In the genomic region with DNA sequence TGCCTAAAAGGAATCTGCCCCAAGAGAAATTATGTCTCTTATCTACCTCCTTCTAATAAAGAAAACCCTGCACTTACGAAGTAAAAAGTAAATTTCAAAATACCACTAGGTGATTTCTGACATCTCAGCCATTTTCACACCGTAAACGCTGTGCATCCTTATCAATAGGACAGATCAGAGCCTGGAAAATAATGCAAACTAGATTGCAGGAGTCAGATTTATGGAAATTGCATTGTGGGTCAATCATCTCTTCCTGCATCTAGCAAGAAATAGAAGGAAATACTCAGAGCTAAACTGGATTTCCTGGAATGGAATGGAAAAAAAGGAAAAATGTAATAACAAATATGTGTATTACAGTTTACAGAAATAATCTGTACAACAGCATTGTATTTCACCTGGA, we compare ENCODE assay signal across 4 cellular contexts.
"Had no signal": no experiment of that assay in that cellular context is flagged by ENCODE, and none has a peak within 500 bp of the region (broad histone marks: within the 10 kb centered on the region; RNA-seq: fewer than 3 reads in every experiment).

No MANE protein-coding gene starts in this region.

- H3K4me3 ChIP-seq: K562 had no signal

- H3K27ac ChIP-seq: HL-60 had no signal

- DNase-seq: IMR-90 had no signal

- ATAC-seq: HepG2, K562 had no signal
